ENCODE assay signal across 20 cellular contexts in genomic region chr2:55707751-55708150, GRCh38. TPM values are rescaled to one million over a fixed set of nuclear protein-coding genes. Genes with fewer than 3 reads are reported as not detected.
DNase-seq lines count a peak whose midpoint lies in the region; ATAC-seq and TF ChIP-seq lines count a peak whose summit lies in the region.
"Had no signal": no experiment of that assay in that cellular context is flagged by ENCODE, and none has a peak within 500 bp of the region (broad histone marks: within the 10 kb centered on the region; RNA-seq: fewer than 3 reads in every experiment).

No MANE protein-coding gene starts in this region.

- no peak overlapping the region for H3K9ac ChIP-seq in neural progenitor cell
- H3K9ac ChIP-seq: BLaER1 had no signal

- H3K4me1 ChIP-seq in neural progenitor cell, result peaks cover 10% of the 10 kb centered on the region
- no peaks in the 10 kb centered on the region for H3K4me1 ChIP-seq in upper lobe of right lung
- H3K4me1 ChIP-seq: A549, BLaER1 had no signal

- H3K27me3 ChIP-seq in neural progenitor cell (no peaks in the 10 kb centered on the region), upper lobe of right lung (no peaks in the 10 kb centered on the region)
- H3K27me3 ChIP-seq: BLaER1 had no signal

- H3F3A ChIP-seq in neural progenitor cell (ENCODE audit: low read depth), result no peaks in the 10 kb centered on the region

- H3K36me3 Mint-ChIP-seq in neural progenitor cell, result no peaks in the 10 kb centered on the region
- H3K36me3 Mint-ChIP-seq: CD4-positive, alpha-beta memory T cell had no signal

- TF ChIP-seq CTCF in neural progenitor cell (IDR thresholded peaks at IDR 0.05) (no peak), upper lobe of right lung (IDR thresholded peaks at IDR 0.05) (no peak)

- H3K9me3 ChIP-seq in neural progenitor cell (ENCODE audit: low read depth) (no peaks in the 10 kb centered on the region), upper lobe of right lung (no peaks in the 10 kb centered on the region)
- H3K9me3 ChIP-seq: A549, BLaER1 had no signal

- DNase-seq in globus pallidus (ENCODE audit: low spot score) (peak; percentile 95), neural progenitor cell (ENCODE audit: low spot score) (peak; percentile 27), upper lobe of right lung (no peak), GM19238 (ENCODE audit: insufficient read length, low spot score) (no peak), NK-92 (lab: John Stamatoyannopoulos, UW; ENCODE audit: unreplicated experiment) (no peak)
- DNase-seq: Calu3; CD4-positive, alpha-beta memory T cell; GF-D8; GOT3; KBM-7; NCI-H1105 treated with DMSO at 0.1 percent for 48 hours; NCI-H1694; NCI-H2107; PC-3; RPMI8226; SHP77 treated with DMSO at 0.1 percent for 48 hours had no signal

- intact Hi-C loops in upper lobe of right lung (cut with DNase I), result no loop called here

- peaks cover 12% of the 10 kb centered on the region for H3K27me3 Mint-ChIP-seq in neural progenitor cell (ENCODE audit: insufficient read depth, low read depth)

- no peaks in the 10 kb centered on the region for H4K20me1 ChIP-seq in neural progenitor cell (ENCODE audit: low read depth)
- H4K20me1 ChIP-seq: BLaER1 had no signal

- peak overlapping the region; percentile 98 for H3K27ac ChIP-seq in angular gyrus (ENCODE audit: low read depth, low read length)
- H3K27ac ChIP-seq in neural progenitor cell, result no peak overlapping the region
- H3K27ac ChIP-seq in temporal lobe (ENCODE audit: low read depth, low read length), result peak overlapping the region; percentile 98
- no peak overlapping the region for H3K27ac ChIP-seq in upper lobe of right lung
- H3K27ac ChIP-seq: A549, BLaER1 had no signal

- peak overlapping the region; percentile 23 for H3K4me2 ChIP-seq in neural progenitor cell
- H3K4me2 ChIP-seq: A549, BLaER1 had no signal

- H3K4me3 Mint-ChIP-seq in neural progenitor cell, result no peak overlapping the region
- H3K4me3 Mint-ChIP-seq: CD4-positive, alpha-beta memory T cell had no signal

- H3K9me3 Mint-ChIP-seq in neural progenitor cell, result no peaks in the 10 kb centered on the region
- H3K9me3 Mint-ChIP-seq: CD4-positive, alpha-beta memory T cell had no signal

- no peak for ATAC-seq in upper lobe of right lung
- ATAC-seq: PC-3 had no signal

- H3K4me3 ChIP-seq in neural progenitor cell, result no peak overlapping the region
- H3K4me3 ChIP-seq in upper lobe of right lung, result no peak overlapping the region
- H3K4me3 ChIP-seq: A549, BLaER1 had no signal

- H3K4me1 Mint-ChIP-seq in neural progenitor cell, result peaks cover 3% of the 10 kb centered on the region
- H3K4me1 Mint-ChIP-seq: CD4-positive, alpha-beta memory T cell had no signal

- no peaks in the 10 kb centered on the region for H3K79me2 ChIP-seq in neural progenitor cell (ENCODE audit: low read depth)

- H2AFZ ChIP-seq in neural progenitor cell (replicated peaks), result no peak overlapping the region

- H3K27ac Mint-ChIP-seq in neural progenitor cell, result no peak overlapping the region
- H3K27ac Mint-ChIP-seq: CD4-positive, alpha-beta memory T cell had no signal

- H3K36me3 ChIP-seq in neural progenitor cell (no peaks in the 10 kb centered on the region), upper lobe of right lung (no peaks in the 10 kb centered on the region)
- H3K36me3 ChIP-seq: BLaER1 had no signal

RNA-seq across cellular contexts. Expression of gene PNPT1, which starts 14.1 kb away (rescaled TPM):
- total RNA-seq in neural progenitor cell (ENCODE audit: low replicate concordance) (25.5 and 33.5 TPM in 2 replicates), temporal lobe (21.6 TPM), upper lobe of right lung (26.8 TPM)

Comparison
In these comparisons a context has a peak if more than half of its experiments do, and no peak if none do; other contexts are left out.
1. H3K27ac ChIP-seq: peak in angular gyrus (single experiment) and temporal lobe (single experiment); none in neural progenitor cell (single experiment) and upper lobe of right lung (single experiment).
2. DNase-seq: peak in globus pallidus (single experiment) and neural progenitor cell (single experiment); none in upper lobe of right lung (single experiment), GM19238 (single experiment) and NK-92 (single experiment).